21 cellular contexts compared by ENCODE assay signal in genomic region chr6:19205076-19205475, GRCh38.
DNase-seq lines count a peak whose midpoint lies in the region; ATAC-seq, FAIRE-seq and TF ChIP-seq lines count a peak whose summit lies in the region.
"Had no signal": no experiment of that assay in that cellular context is flagged by ENCODE, and none has a peak within 500 bp of the region (broad histone marks: within the 10 kb centered on the region; RNA-seq: fewer than 3 reads in every experiment).

No MANE protein-coding gene starts in this region.

- TF ChIP-seq EP300 in upper lobe of left lung (IDR thresholded peaks at IDR 0.05): no peak

- no peak overlapping the region for H3K27ac ChIP-seq in epithelial cell of prostate
- H3K27ac ChIP-seq in neuronal stem cell (replicated peaks; ENCODE audit: low read length): no peak overlapping the region
- no peak overlapping the region for H3K27ac ChIP-seq in upper lobe of left lung
- H3K27ac ChIP-seq in coronary artery: no peak overlapping the region
- H3K27ac ChIP-seq: 22Rv1; A549; BLaER1 treated with 17β-estradiol and CSF1 and Interleukin-3, amounts not matched to agents 10 nM and 100 nM; C4-2B had no signal

- peak overlapping the region; percentile 63 for H3K14ac ChIP-seq in neuronal stem cell (ENCODE audit: low read length)

- no peaks in the 10 kb centered on the region for H3K79me1 ChIP-seq in neuronal stem cell (ENCODE audit: low read depth, low read length)

- H3K4me1 ChIP-seq in neuronal stem cell (ENCODE audit: control insufficient read depth in 2 of 2, insufficient read depth in 1 of 2, low read depth in 1 of 2, low read length in 2 of 2) (no peaks in the 10 kb centered on the region), upper lobe of left lung (no peaks in the 10 kb centered on the region)
- H3K4me1 ChIP-seq: A549, Caco-2 had no signal

- ATAC-seq in upper lobe of left lung (ENCODE audit: low FRiP score in 2 of 2): peak; percentile 47 to 65
- ATAC-seq in GM19035 (IDR thresholded peaks at IDR 0.05; ENCODE audit: unreplicated experiment): no peak
- ATAC-seq: A549; CD8-positive, alpha-beta T cell; GM12878 had no signal

- peak overlapping the region; percentile 70 for H2BK5ac ChIP-seq in neuronal stem cell (ENCODE audit: low read length)

- no CpG with 5 or more reads among the region's 5 CpGs for WGBS in neuronal stem cell (ENCODE audit: extremely low coverage in 2 of 2, insufficient read length in 2 of 2, insufficient replicate concordance in 1 of 2), 2 donors
- WGBS in upper lobe of left lung, 2 donors: 97 to 100% methylated on average over 3 to 5 of the region's 5 CpGs

- DNase-seq in ELF-1 (ENCODE audit: low read depth, low spot score) (peak; percentile 12), epithelial cell of prostate (ENCODE audit: low read depth, low spot score) (peak; percentile 6), neuronal stem cell (ENCODE audit: low spot score) (no peak), upper lobe of left lung (peak in 1 of 2 donors; percentile 26), NK-92 (lab: John Stamatoyannopoulos, UW; ENCODE audit: unreplicated experiment) (no peak), coronary artery (ENCODE audit: low spot score) (no peak), GM12892 (ENCODE audit: insufficient read length) (no peak)
- DNase-seq: AML-193; Caco-2; Calu3; CD4-positive, alpha-beta T cell; CD8-positive, alpha-beta T cell; DMS79 treated with DMSO at 0.1 percent for 48 hours; GDM1 had no signal

- H3K9me3 ChIP-seq in neuronal stem cell (replicated peaks in 1 of 2; ENCODE audit: control insufficient read depth in 2 of 2, insufficient read depth in 1 of 2, low read depth in 1 of 2, low read length in 2 of 2) (peaks cover 3 to 14% of the 10 kb centered on the region in 2 donors), upper lobe of left lung (peaks cover 0 to 5% (median 0%) of the 10 kb centered on the region in 4 donors)
- H3K9me3 ChIP-seq: A549, Caco-2 had no signal

- no peak for TF ChIP-seq POLR2A in upper lobe of left lung (IDR thresholded peaks at IDR 0.05)
- no peak for TF ChIP-seq POLR2A in GM12892 (IDR thresholded peaks at IDR 0.05; ENCODE audit: low read depth, low read length)

- H3K4me3 ChIP-seq in neuronal stem cell (ENCODE audit: low read length in 2 of 2): no peak overlapping the region
- H3K4me3 ChIP-seq in upper lobe of left lung: no peak overlapping the region
- H3K4me3 ChIP-seq in coronary artery: no peak overlapping the region
- H3K4me3 ChIP-seq: A549; BLaER1 treated with 17β-estradiol and CSF1 and Interleukin-3, amounts not matched to agents 10 nM and 100 nM; GM12878 had no signal

- H3K18ac ChIP-seq in neuronal stem cell (ENCODE audit: low read length): peak overlapping the region; percentile 60

- H3K9ac ChIP-seq in neuronal stem cell (ENCODE audit: low read depth, low read length, poor library complexity): no peak overlapping the region
- H3K9ac ChIP-seq: BLaER1 treated with 17β-estradiol and CSF1 and Interleukin-3, amounts not matched to agents 10 nM and 100 nM had no signal

- H3K36me3 ChIP-seq in neuronal stem cell (replicated peaks in 1 of 2; ENCODE audit: control insufficient read depth in 2 of 2, insufficient read depth in 2 of 2, low read length in 2 of 2) (no peaks in the 10 kb centered on the region), upper lobe of left lung (no peaks in the 10 kb centered on the region)
- H3K36me3 ChIP-seq: BLaER1 treated with 17β-estradiol and CSF1 and Interleukin-3, amounts not matched to agents 10 nM and 100 nM had no signal

- H3K4me2 ChIP-seq in neuronal stem cell (ENCODE audit: insufficient read depth, low read length, poor library complexity, severe bottlenecking): no peak overlapping the region
- H3K4me2 ChIP-seq: A549; BLaER1 treated with 17β-estradiol and CSF1 and Interleukin-3, amounts not matched to agents 10 nM and 100 nM had no signal

- peak overlapping the region; percentile 76 for H2BK15ac ChIP-seq in neuronal stem cell (ENCODE audit: low read length)

- H3K27me3 ChIP-seq in neuronal stem cell (ENCODE audit: control insufficient read depth in 3 of 3, insufficient read depth in 3 of 3, low read depth in 1 of 3, low read length in 3 of 3) (no peaks in the 10 kb centered on the region), upper lobe of left lung (no peaks in the 10 kb centered on the region)
- H3K27me3 ChIP-seq: BLaER1 treated with 17β-estradiol and CSF1 and Interleukin-3, amounts not matched to agents 10 nM and 100 nM had no signal

- no peak overlapping the region for H4K91ac ChIP-seq in neuronal stem cell (ENCODE audit: low read depth, low read length, poor library complexity)

- no peak overlapping the region for H4K8ac ChIP-seq in neuronal stem cell (ENCODE audit: low read depth, low read length)

- FAIRE-seq in GM12892 (lab: Jason Lieb, UNC): no peak
- FAIRE-seq: A549, D721Med, GM12878 had no signal

- peak overlapping the region; percentile 75 for H2BK120ac ChIP-seq in neuronal stem cell (ENCODE audit: low read depth, low read length)

- peak overlapping the region; percentile 64 for H2AK5ac ChIP-seq in neuronal stem cell (ENCODE audit: low read depth, low read length)

- H3K23ac ChIP-seq in neuronal stem cell (ENCODE audit: low read depth, low read length, poor library complexity): peak overlapping the region; percentile 49

- H2AFZ ChIP-seq in neuronal stem cell (ENCODE audit: low read length): no peak overlapping the region

- TF ChIP-seq CTCF in upper lobe of left lung (IDR thresholded peaks at IDR 0.05): no peak
- no peak for TF ChIP-seq CTCF in coronary artery (IDR thresholded peaks at IDR 0.05)

- no peak overlapping the region for H3K4ac ChIP-seq in neuronal stem cell (ENCODE audit: low read length)

- H2BK12ac ChIP-seq in neuronal stem cell (ENCODE audit: low read length): peak overlapping the region; percentile 79

Comparison
In these comparisons a context has a peak if more than half of its experiments do, and no peak if none do; other contexts are left out.
1. DNase-seq: peak in ELF-1 (single experiment) and epithelial cell of prostate (single experiment); none in neuronal stem cell (single experiment), NK-92 (single experiment), coronary artery (single experiment) and GM12892 (single experiment).